In genomic region chr5:143505934-143506333, GRCh38 we compare ENCODE assay signal across 1 cellular context.
TF ChIP-seq lines count a peak whose summit lies in the region.

No MANE protein-coding gene starts in this region.

TF ChIP-seq in SK-N-SH, 30 proteins besides CTCF, POLR2A, EP300 and RAD21 (continued from another document):
- no peak for TF ChIP-seq RFX5 (IDR thresholded peaks at IDR 0.05; ENCODE audit: low read length)
- TF ChIP-seq MXI1 (IDR thresholded peaks at IDR 0.05; ENCODE audit: low read depth, low read length): no peak
- TF ChIP-seq POLR2AphosphoS5 (IDR thresholded peaks at IDR 0.05; ENCODE audit: low read depth, low read length): no peak
- TF ChIP-seq, protein P1, sequence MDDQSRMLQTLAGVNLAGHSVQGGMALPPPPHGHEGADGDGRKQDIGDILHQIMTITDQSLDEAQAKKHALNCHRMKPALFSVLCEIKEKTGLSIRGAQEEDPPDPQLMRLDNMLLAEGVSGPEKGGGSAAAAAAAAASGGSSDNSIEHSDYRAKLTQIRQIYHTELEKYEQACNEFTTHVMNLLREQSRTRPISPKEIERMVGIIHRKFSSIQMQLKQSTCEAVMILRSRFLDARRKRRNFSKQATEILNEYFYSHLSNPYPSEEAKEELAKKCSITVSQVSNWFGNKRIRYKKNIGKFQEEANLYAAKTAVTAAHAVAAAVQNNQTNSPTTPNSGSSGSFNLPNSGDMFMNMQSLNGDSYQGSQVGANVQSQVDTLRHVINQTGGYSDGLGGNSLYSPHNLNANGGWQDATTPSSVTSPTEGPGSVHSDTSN (IDR thresholded peaks at IDR 0.05): no peak
- TF ChIP-seq RXRA (IDR thresholded peaks at IDR 0.05; ENCODE audit: borderline replicate concordance, low read depth): no peak
- TF ChIP-seq NFIC (IDR thresholded peaks at IDR 0.05; ENCODE audit: borderline replicate concordance): no peak
- TF ChIP-seq GATA2 (CRISPR knock-in tag; IDR thresholded peaks at IDR 0.05): no peak
- TF ChIP-seq REST (IDR thresholded peaks at IDR 0.05; ENCODE audit: low read depth, low read length): no peak
- no peak for TF ChIP-seq CHD2 (IDR thresholded peaks at IDR 0.05; ENCODE audit: low read length, partially characterized antibody)
